ENCODE assay signal across 8 cellular contexts in genomic region chr13:112605531-112605990, GRCh38. TPM values are rescaled to one million over a fixed set of nuclear protein-coding genes. Genes with fewer than 3 reads are reported as not detected.
DNase-seq lines count a peak whose midpoint lies in the region; ATAC-seq, FAIRE-seq and TF ChIP-seq lines count a peak whose summit lies in the region.

No MANE protein-coding gene starts in this region.

- in situ Hi-C loops in brain microvascular endothelial cell (cut with HindIII; ENCODE audit: low pct_ligation_motif_present, low sequenced_read_pairs) = no loop called here

- no peak for ATAC-seq in A549
- ATAC-seq in HG03354 (IDR thresholded peaks at IDR 0.05; ENCODE audit: poor library complexity, severe bottlenecking, unreplicated experiment) = no peak
- no peak for ATAC-seq in HG03439 (IDR thresholded peaks at IDR 0.05; ENCODE audit: unreplicated experiment)

- peak overlapping the region; percentile 47 for H3K4me3 ChIP-seq in A549
- no peak overlapping the region for H3K4me3 ChIP-seq in HEK293 (ENCODE audit: low read depth, low read length)
- peak overlapping the region; percentile 56 for H3K4me3 ChIP-seq in brain microvascular endothelial cell (ENCODE audit: low read depth, low read length)
- peak overlapping the region in 1 of 2 donors; percentile 32 for H3K4me3 ChIP-seq in prostate gland

- TF ChIP-seq CTCF in A549 (IDR thresholded peaks at IDR 0.05) (no peak), HEK293 (tag by site-specific recombination; IDR thresholded peaks at IDR 0.05) (no peak), brain microvascular endothelial cell (IDR thresholded peaks at IDR 0.05; ENCODE audit: low read depth, low read length, missing control alignments) (no peak), mesothelial cell of epicardium (IDR thresholded peaks at IDR 0.05; ENCODE audit: unreplicated experiment) (no peak), prostate gland (IDR thresholded peaks at IDR 0.05) (no peak)

- peaks cover 33% of the 10 kb centered on the region for H3K4me1 Mint-ChIP-seq in mesothelial cell of epicardium

- no peak for TF ChIP-seq RAD21 in A549 (conservative IDR thresholded peaks at IDR 0.05 in 1 of 2, IDR thresholded peaks at IDR 0.05 in 1 of 2)

- TF ChIP-seq EP300 in A549 (IDR thresholded peaks at IDR 0.05) = no peak

- peaks cover 17% of the 10 kb centered on the region for H3K27me3 Mint-ChIP-seq in mesothelial cell of epicardium (ENCODE audit: low read depth)

- H3K9me3 Mint-ChIP-seq in mesothelial cell of epicardium = no peaks in the 10 kb centered on the region

- peak overlapping the region; percentile 82 for H3K27ac Mint-ChIP-seq in mesothelial cell of epicardium

- no peaks in the 10 kb centered on the region for H3K36me3 ChIP-seq in HEK293 (ENCODE audit: control insufficient read depth in 2 of 2, insufficient read depth in 1 of 2, low read length in 2 of 2)
- H3K36me3 ChIP-seq in brain microvascular endothelial cell (replicated peaks) = no peaks in the 10 kb centered on the region
- no peaks in the 10 kb centered on the region for H3K36me3 ChIP-seq in prostate gland

- H3K4me2 ChIP-seq in A549 = peak overlapping the region; percentile 92

- WGBS in A549 (ENCODE audit: missing lambda C conversion rate) = 81% methylated on average over 18 of the region's 18 CpGs
- 76% methylated on average over 18 of the region's 18 CpGs for WGBS in prostate gland

- POLR2A ChIA-PET in A549 (lab: Yijun Ruan, JAX) (no interaction called here), HEK293 (lab: Yijun Ruan, JAX) (interaction anchor here (2.4 kb wide), 1 partner anchor 18 kb away, joined by 9 read pairs; the partner anchor contains the start of gene TUBGCP3)

- intact Hi-C loops in prostate gland (cut with DNase I) = loop anchor here (5.0 kb wide), 1 partner anchor 158 kb away; no protein-coding TSS in a partner anchor

- H3K27ac ChIP-seq in A549 (peak overlapping the region; percentile 55 to 81; a peak in 4 of 6 replicates), HEK293 (ENCODE audit: extremely low read depth, low read depth, low read length) (no peak overlapping the region), brain microvascular endothelial cell (no peak overlapping the region), prostate gland (no peak overlapping the region)

- H3K27me3 ChIP-seq in brain microvascular endothelial cell (replicated peaks) (no peaks in the 10 kb centered on the region), prostate gland (replicated peaks; ENCODE audit: insufficient read depth) (no peaks in the 10 kb centered on the region)

- peak overlapping the region; percentile 70 for H3K4me3 Mint-ChIP-seq in mesothelial cell of epicardium

- CTCF ChIA-PET in A549 (lab: Yijun Ruan, JAX) = interaction anchor here (0.6 to 5.0 kb wide), 21 partner anchors 9 to 1320 kb away, joined by 3 to 16 read pairs (median 3); partner anchors contain the start of gene TUBGCP3
- CTCF ChIA-PET in HEK293 (lab: Yijun Ruan, JAX) = interaction anchor here (0.7 to 2.4 kb wide), 15 partner anchors 11 to 514 kb away, joined by 3 to 9 read pairs (median 4); no protein-coding TSS in a partner anchor

- no peak for FAIRE-seq in A549 (lab: Jason Lieb, UNC)

- DNase-seq in A549 (ENCODE audit: low read depth in 1 of 2, low spot score in 1 of 2) (no peak), brain microvascular endothelial cell (no peak), mesothelial cell of epicardium (ENCODE audit: low spot score in 2 of 2, unreplicated experiment in 2 of 2) (no peak), prostate gland (ENCODE audit: low spot score) (no peak)
- no peak for DNase-seq in stimulated activated CD4-positive, alpha-beta T cell treated with anti-CD3 and anti-CD28 coated beads, Interleukin-2, amount 100 ng/mL, for 24 hours

- H3K4me1 ChIP-seq in A549 (no peaks in the 10 kb centered on the region), HEK293 (ENCODE audit: control insufficient read depth, insufficient read depth, low read length) (peaks cover 7% of the 10 kb centered on the region; the same call in 1 of the 2 replicates), prostate gland (replicated peaks) (no peaks in the 10 kb centered on the region)

- H3K9me3 ChIP-seq in A549 = no peaks in the 10 kb centered on the region
- no peaks in the 10 kb centered on the region for H3K9me3 ChIP-seq in HEK293 (ENCODE audit: control insufficient read depth, insufficient read depth, low read depth, low read length)
- H3K9me3 ChIP-seq in prostate gland = no peaks in the 10 kb centered on the region

- TF ChIP-seq POLR2A in A549 (IDR thresholded peaks at IDR 0.05; ENCODE audit: low read length) (no peak), prostate gland (IDR thresholded peaks at IDR 0.05) (no peak)

- no peaks in the 10 kb centered on the region for H3K36me3 Mint-ChIP-seq in mesothelial cell of epicardium

TF ChIP-seq in A549, 52 proteins besides CTCF, POLR2A, EP300 and RAD21:
- TF ChIP-seq E2F6 (IDR thresholded peaks at IDR 0.05; ENCODE audit: borderline replicate concordance, low read depth) = no peak
- TF ChIP-seq ZFP36 (IDR thresholded peaks at IDR 0.05; ENCODE audit: borderline replicate concordance, partially characterized antibody) = peak; percentile 42

TF ChIP-seq in HEK293, 187 proteins besides CTCF, POLR2A, EP300 and RAD21:
- TF ChIP-seq ZNF19 (tag by site-specific recombination; IDR thresholded peaks at IDR 0.05; ENCODE audit: low read depth) (no peak), ZNF18 (tag by site-specific recombination; IDR thresholded peaks at IDR 0.05) (no peak), BCL11A (tag by site-specific recombination; IDR thresholded peaks at IDR 0.05; ENCODE audit: low read depth) (no peak), ZNF776 (tag by site-specific recombination; IDR thresholded peaks at IDR 0.05; ENCODE audit: borderline replicate concordance) (no peak), ZBTB48 (tag by site-specific recombination; IDR thresholded peaks at IDR 0.05) (no peak), ZNF433 (tag by site-specific recombination; IDR thresholded peaks at IDR 0.05; ENCODE audit: low read depth) (no peak), YY1 (tag by site-specific recombination; IDR thresholded peaks at IDR 0.05) (peak; percentile 43; the same call in 1 of the 2 replicates)

RNA-seq across cellular contexts. Expression of gene TUBGCP3, which starts 17.6 kb away (rescaled TPM):
- polyA plus RNA-seq in A549 (2011; rRNA removed) (21.3 and 25.7 TPM in 2 replicates), A549 (2017; fragmentation: RNase III; extraction: RNeasy Plus Mini Kit Qiagen cat#74134 plus additional on column Dnase treatment) (15.9 to 16.6 TPM (median 16.1 TPM) in 3 replicates)
- polyA plus RNA-seq in A549 (2012; cell fraction: cytosol; rRNA removed) = 20.4 and 25.3 TPM in 2 replicates
- polyA plus RNA-seq in A549 (2012; cell fraction: nucleus; rRNA removed) = 33.9 and 38.8 TPM in 2 replicates
- 31.9 and 34.8 TPM in 2 replicates for polyA minus RNA-seq in A549 (2011; rRNA and poly(A)+ RNA removed)
- total RNA-seq in mesothelial cell of epicardium (30.2 to 37.4 TPM (median 30.6 TPM) in 3 replicates), prostate gland (10 to 100 TPM; 19.7 to 37.5 TPM)

Comparison
In these comparisons a context has a peak if more than half of its experiments do, and no peak if none do; other contexts are left out.
1. H3K27ac ChIP-seq: peak in A549 (2 of 2); none in HEK293 (single experiment), brain microvascular endothelial cell (single experiment) and prostate gland (0 of 2).